ENCODE assay signal across 27 cellular contexts in the genomic region with DNA sequence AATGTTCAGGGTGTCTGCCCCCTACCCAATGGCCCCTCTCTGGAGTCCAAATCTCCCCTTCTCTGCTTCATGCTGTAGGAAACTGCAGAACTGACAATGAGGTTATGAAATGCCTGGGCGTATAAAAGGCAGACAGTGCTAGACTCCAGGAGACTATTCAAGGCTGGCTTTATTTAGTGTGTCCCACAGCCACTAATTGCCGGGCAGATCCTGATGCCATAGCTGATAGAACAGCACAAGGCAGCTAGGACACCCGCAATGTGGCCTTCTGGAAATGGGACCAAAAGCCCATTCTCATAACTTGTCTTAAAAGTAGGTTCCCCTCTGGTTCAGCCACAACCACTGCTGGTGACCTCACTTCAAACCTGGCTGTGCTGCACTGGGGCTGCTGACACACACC. TPM values are rescaled to one million over a fixed set of nuclear protein-coding genes. Genes with fewer than 3 reads are reported as not detected.
"Had no signal": no experiment of that assay in that cellular context is flagged by ENCODE, and none has a peak within 500 bp of the region (broad histone marks: within the 10 kb centered on the region; RNA-seq: fewer than 3 reads in every experiment).

No MANE protein-coding gene starts in this region.

- H3K36me3 ChIP-seq: stomach, suprapubic skin, thoracic aorta, thyroid gland, tibial artery, tibial nerve, transverse colon, upper lobe of left lung, upper lobe of right lung, uterus, vagina had no signal

- H3K27ac ChIP-seq: stomach, suprapubic skin, testis, thoracic aorta, thyroid gland, tibial artery, tibial nerve, transverse colon, upper lobe of left lung, upper lobe of right lung, uterus, vagina had no signal

- H3K27me3 ChIP-seq: testis, thyroid gland, uterus, vagina had no signal

- DNase-seq: stimulated activated CD4-positive, alpha-beta T cell treated with anti-CD3 and anti-CD28 coated beads, Interleukin-2, amount 100 ng/mL, for 48 hours; stimulated activated CD4-positive, alpha-beta T cell treated with anti-CD3 and anti-CD28 coated beads, Interleukin-4, amount 100 ng/mL, for 1 hour; stimulated activated CD4-positive, alpha-beta T cell treated with anti-CD3 and anti-CD28 coated beads, Interleukin-4, amount 100 ng/mL, for 24 hours; stimulated activated CD4-positive, alpha-beta T cell treated with anti-CD3 and anti-CD28 coated beads, Interleukin-4, amount 100 ng/mL, for 4 hours; stimulated activated CD8-positive, alpha-beta memory T cell treated with anti-CD3 and anti-CD28 coated beads, Interleukin-4, amount 100 ng/mL, for 48 hours; stimulated activated naive B cell treated with anti-CD40 and anti-IgM and Interleukin-4, amounts not matched to agents 10 μg/mL and 1 μg/mL and 100 μg/mL, for 72 hours; stimulated activated naive CD4-positive, alpha-beta T cell; stimulated activated naive CD4-positive, alpha-beta T cell treated with Interleukin-2 at 50 U/mL for 16 hours; stimulated activated naive CD8-positive, alpha-beta T cell treated with anti-CD3 and anti-CD28 coated beads, Interleukin-15, amount 100 ng/mL, for 72 hours; stimulated activated naive CD8-positive, alpha-beta T cell treated with anti-CD3 and anti-CD28 coated beads, Interleukin-15, Interleukin-2, amounts not matched to agents 100 U/mL and 50 U/mL, for 24 hours; stomach; testis; thyroid gland; tibial artery; transverse colon; trophoblast cell; upper lobe of left lung; upper lobe of right lung; uterus had no signal

- H3K4me3 ChIP-seq: stomach, suprapubic skin, testis, thoracic aorta, thyroid gland, tibial artery, tibial nerve, transverse colon, upper lobe of left lung, upper lobe of right lung, uterus, vagina had no signal

- H3K4me1 ChIP-seq: stomach, suprapubic skin, testis, tibial artery, tibial nerve, transverse colon, upper lobe of left lung, upper lobe of right lung, uterus, vagina had no signal

- ATAC-seq: stimulated activated effector memory CD8-positive, alpha-beta T cell treated with anti-CD3 and anti-CD28 coated beads, Interleukin-12 subunit alpha, Interleukin-12 subunit beta, amount 100 ng/mL, for 72 hours; stimulated activated memory B cell treated with anti-CD40 and anti-IgM and Interleukin-4, amounts not matched to agents 10 μg/mL and 1 μg/mL and 100 μg/mL, for 72 hours; stimulated activated naive B cell treated with anti-CD40 and anti-IgM and Interleukin-4, amounts not matched to agents 10 μg/mL and 1 μg/mL and 100 μg/mL, for 72 hours; stimulated activated naive CD8-positive, alpha-beta T cell treated with anti-CD3 and anti-CD28 coated beads, Interleukin-15, amount 100 ng/mL, for 72 hours; stimulated activated naive CD8-positive, alpha-beta T cell treated with anti-CD3 and anti-CD28 coated beads, Interleukin-15, Interleukin-2, amounts not matched to agents 100 U/mL and 50 U/mL, for 24 hours; upper lobe of right lung had no signal

- H3K9me3 ChIP-seq: stomach, suprapubic skin, testis, thoracic aorta, thyroid gland, tibial artery, tibial nerve, transverse colon, upper lobe of left lung, upper lobe of right lung, uterus, vagina had no signal

- FAIRE-seq: urothelium cell line had no signal

RNA-seq across cellular contexts. Expression of gene CD300LD, which starts 59.9 kb away (rescaled TPM):
- polyA plus RNA-seq: stomach, urinary bladder had no signal
